1 cellular context compared by ENCODE assay signal in genomic region chr9:95133351-95133724, GRCh38.
TF ChIP-seq lines count a peak whose summit lies in the region.

No MANE protein-coding gene starts in this region.

TF ChIP-seq in GM23338, 12 proteins besides CTCF, POLR2A, EP300 and RAD21 (continued from another document):
- TF ChIP-seq ZNF462 (CRISPR knock-in tag; IDR thresholded peaks at IDR 0.05) (no peak), ZNF331 (CRISPR knock-in tag; IDR thresholded peaks at IDR 0.05; ENCODE audit: low read depth) (no peak), ETS1 (IDR thresholded peaks at IDR 0.05) (no peak), CREB1 (CRISPR knock-in tag; IDR thresholded peaks at IDR 0.05; ENCODE audit: low read depth) (no peak)
